8 cellular contexts compared by ENCODE assay signal in the genomic region with DNA sequence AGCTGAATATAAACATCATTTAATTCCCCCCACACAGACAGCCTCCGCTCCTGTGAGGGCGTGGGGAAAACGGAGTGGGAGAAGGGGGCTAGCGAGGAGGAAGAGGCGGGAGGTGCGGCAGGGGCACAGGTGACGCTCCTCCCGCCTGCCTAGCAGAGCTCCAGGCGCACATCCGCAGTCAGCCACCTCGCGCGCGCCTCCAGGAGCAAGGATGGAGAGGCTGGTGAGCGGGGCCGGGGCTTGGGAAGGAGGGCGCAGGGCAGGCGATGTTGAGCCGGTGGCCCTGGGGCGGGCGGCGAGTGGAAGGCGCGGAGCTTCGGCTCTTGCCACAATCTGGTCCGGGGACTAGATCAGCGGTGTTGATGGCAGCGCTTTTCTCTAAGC. TPM values are rescaled to one million over a fixed set of nuclear protein-coding genes. Genes with fewer than 3 reads are reported as not detected.
DNase-seq lines count a peak whose midpoint lies in the region; ATAC-seq, FAIRE-seq and TF ChIP-seq lines count a peak whose summit lies in the region.

CD200 (plus strand) TSS at position 155 of the 384 bp plus-strand sequence; CDS start at position 212, 57 bp downstream.

- peak within 1 kb of the TSS; percentile 97 for H3K9ac ChIP-seq in ES-I3 (ENCODE audit: low read depth, low read length)

- 1% methylated on average over 28 of the region's 28 CpGs for WGBS in testis, 2 donors

- H3K4me3 ChIP-seq in neutrophil (ENCODE audit: low read depth in 1 of 2, low read length in 1 of 2): peak within 1 kb of the TSS; percentile 58 to 69
- peak within 1 kb of the TSS; percentile 36 to 67 for H3K4me3 ChIP-seq in testis

- intact Hi-C loops in testis (cut with DNase I; ENCODE audit: low total_unique reads): no loop called here

- FAIRE-seq in frontal cortex (lab: Jason Lieb, UNC): no peak

- H3K4me1 ChIP-seq in ES-I3 (ENCODE audit: insufficient read depth, low read length) (peaks cover 16% of the 10 kb centered on the region), neutrophil (ENCODE audit: control insufficient read depth in 1 of 2, insufficient read depth in 1 of 2, low read depth in 1 of 2, low read length in 1 of 2) (peaks cover 14 to 17% of the 10 kb centered on the region in 2 experiments), testis (no peaks in the 10 kb centered on the region)

- ATAC-seq in HG02763 (IDR thresholded peaks at IDR 0.05; ENCODE audit: unreplicated experiment): peak; percentile 70

- no peaks in the 10 kb centered on the region; the same call in 1 of the 2 replicates for H3K36me3 ChIP-seq in ES-I3 (ENCODE audit: insufficient read depth, low read length)
- no peaks in the 10 kb centered on the region for H3K36me3 ChIP-seq in neutrophil
- no peaks in the 10 kb centered on the region for H3K36me3 ChIP-seq in testis (ENCODE audit: low read depth, missing control alignments)

- TF ChIP-seq POLR2A in testis (IDR thresholded peaks at IDR 0.05): no peak

- H3K27ac ChIP-seq in neutrophil (no peak within 1 kb of the TSS), testis (peak within 1 kb of the TSS in 1 of 2 donors; percentile 15)

- H3K9me3 ChIP-seq in ES-I3 (ENCODE audit: control insufficient read depth, insufficient read depth, low read length): no peaks in the 10 kb centered on the region; the same call in 1 of the 2 replicates
- no peaks in the 10 kb centered on the region for H3K9me3 ChIP-seq in neutrophil
- H3K9me3 ChIP-seq in testis: no peaks in the 10 kb centered on the region

- TF ChIP-seq CTCF in neutrophil (IDR thresholded peaks at IDR 0.05) (no peak), testis (IDR thresholded peaks at IDR 0.05) (no peak)

- peaks cover 19% of the 10 kb centered on the region for H3K27me3 ChIP-seq in neutrophil
- no peaks in the 10 kb centered on the region for H3K27me3 ChIP-seq in testis

- DNase-seq in NCI-H748 (lab: John Stamatoyannopoulos, UW; ENCODE audit: unreplicated experiment): peak; percentile 84
- DNase-seq in activated effector memory CD4-positive, alpha-beta T cell treated with anti-CD3 and anti-CD28 coated beads, Interleukin-2, amount 50 U/mL, for 16 hours: peak; percentile 81
- DNase-seq in frontal cortex (ENCODE audit: low spot score in 2 of 2): peak in 1 of 2 donors; percentile 12
- DNase-seq in testis: peak; percentile 69
- DNase-seq in midbrain (lab: John Stamatoyannopoulos, UW): no peak

RNA-seq across cellular contexts. Expression of gene CD200, which starts in this region (rescaled TPM):
- 49.7 TPM for total RNA-seq in frontal cortex
- 1 to 10 TPM; 3.4 to 8.5 TPM for total RNA-seq in testis
- 6.3 TPM for polyA plus RNA-seq in testis (ENCODE audit: insufficient read depth, low read depth, low replicate concordance)
